ENCODE assay signal across 1 cellular context in the genomic region with DNA sequence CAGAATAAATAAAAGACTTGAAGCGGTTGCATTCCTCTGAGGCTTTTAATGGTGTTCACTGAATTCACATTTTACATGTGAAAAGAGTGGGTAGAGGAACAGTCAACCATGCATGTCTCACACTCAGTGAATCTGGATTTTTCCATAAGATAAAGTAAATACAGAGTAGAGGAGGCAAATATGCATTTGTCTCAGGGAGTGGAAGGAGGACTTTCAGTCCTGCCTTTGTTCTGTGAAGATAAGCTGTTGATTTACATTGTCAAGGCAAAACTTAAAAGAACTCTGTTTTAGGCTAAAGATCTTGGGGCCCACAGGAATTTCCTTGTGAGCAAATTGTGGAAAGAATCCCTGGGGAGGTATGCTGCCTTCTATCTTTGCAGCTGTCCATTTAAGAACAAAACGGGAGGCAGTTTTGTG.
TF ChIP-seq lines count a peak whose summit lies in the region.

No MANE protein-coding gene starts in this region.

TF ChIP-seq in WTC11, 78 proteins besides CTCF, POLR2A, EP300 and RAD21 (continued from another document):
- TF ChIP-seq, protein P1, sequence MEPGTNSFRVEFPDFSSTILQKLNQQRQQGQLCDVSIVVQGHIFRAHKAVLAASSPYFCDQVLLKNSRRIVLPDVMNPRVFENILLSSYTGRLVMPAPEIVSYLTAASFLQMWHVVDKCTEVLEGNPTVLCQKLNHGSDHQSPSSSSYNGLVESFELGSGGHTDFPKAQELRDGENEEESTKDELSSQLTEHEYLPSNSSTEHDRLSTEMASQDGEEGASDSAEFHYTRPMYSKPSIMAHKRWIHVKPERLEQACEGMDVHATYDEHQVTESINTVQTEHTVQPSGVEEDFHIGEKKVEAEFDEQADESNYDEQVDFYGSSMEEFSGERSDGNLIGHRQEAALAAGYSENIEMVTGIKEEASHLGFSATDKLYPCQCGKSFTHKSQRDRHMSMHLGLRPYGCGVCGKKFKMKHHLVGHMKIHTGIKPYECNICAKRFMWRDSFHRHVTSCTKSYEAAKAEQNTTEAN (CRISPR knock-in tag; IDR thresholded peaks at IDR 0.05), result no peak
- no peak for TF ChIP-seq FOXP1 (CRISPR knock-in tag; IDR thresholded peaks at IDR 0.05; ENCODE audit: borderline replicate concordance)
- TF ChIP-seq NR3C1 (CRISPR knock-in tag; conservative IDR thresholded peaks at IDR 0.05; ENCODE audit: low read depth), result no peak
- no peak for TF ChIP-seq CBFB (CRISPR knock-in tag; IDR thresholded peaks at IDR 0.05; ENCODE audit: low read depth)
